Comparison of ENCODE assay signal across 9 cellular contexts in genomic region chr19:14515501-14516047, GRCh38. TPM values are rescaled to one million over a fixed set of nuclear protein-coding genes. Genes with fewer than 3 reads are reported as not detected.
DNase-seq lines count a peak whose midpoint lies in the region; ATAC-seq, FAIRE-seq and TF ChIP-seq lines count a peak whose summit lies in the region.
"Had no signal": no experiment of that assay in that cellular context is flagged by ENCODE, and none has a peak within 500 bp of the region (broad histone marks: within the 10 kb centered on the region; RNA-seq: fewer than 3 reads in every experiment).

No MANE protein-coding gene starts in this region.

- H3K9me3 Mint-ChIP-seq in stimulated activated memory B cell treated with anti-CD40 and anti-IgM and Interleukin-4, amounts not matched to agents 10 μg/mL and 1 μg/mL and 100 μg/mL, for 72 hours: no peaks in the 10 kb centered on the region

- H3K4me2 ChIP-seq in Loucy (ENCODE audit: low read depth, low read length, poor library complexity, severe bottlenecking) (peak overlapping the region; percentile 99), keratinocyte (ENCODE audit: control insufficient read depth, extremely low read depth, insufficient read depth, low read depth, low read length) (peak overlapping the region; percentile 94)

- H3K9ac ChIP-seq in Loucy (ENCODE audit: low read depth, low read length, poor library complexity, severe bottlenecking) (peak overlapping the region; percentile 92), adipocyte (ENCODE audit: low read length) (peak overlapping the region; percentile 99), keratinocyte (ENCODE audit: control insufficient read depth, extremely low read depth, insufficient read depth, low read length) (peak overlapping the region; percentile 99)

- peaks cover 32% of the 10 kb centered on the region; the same call in 1 of the 2 replicates for H3K36me3 ChIP-seq in Loucy (ENCODE audit: insufficient read depth, low read length)
- peaks cover 30% of the 10 kb centered on the region for H3K36me3 ChIP-seq in adipocyte (ENCODE audit: control insufficient read depth, insufficient read depth, low read length, severe bottlenecking)
- H3K36me3 ChIP-seq in keratinocyte (ENCODE audit: control insufficient read depth in 2 of 2, extremely low read depth in 1 of 2, insufficient read depth in 2 of 2, low read length in 2 of 2): peaks cover 24 to 35% of the 10 kb centered on the region in 2 experiments

- peak overlapping the region; percentile 42 for H3K27ac Mint-ChIP-seq in stimulated activated memory B cell treated with anti-CD40 and anti-IgM and Interleukin-4, amounts not matched to agents 10 μg/mL and 1 μg/mL and 100 μg/mL, for 72 hours

- H3K9me2 ChIP-seq in Loucy (replicated peaks; ENCODE audit: low read depth, low read length): no peaks in the 10 kb centered on the region

- H3K9me1 ChIP-seq in keratinocyte (ENCODE audit: control insufficient read depth, extremely low read depth, insufficient read depth, low read length): peaks cover 4% of the 10 kb centered on the region

- TF ChIP-seq CTCF in Loucy (conservative IDR thresholded peaks at IDR 0.05; ENCODE audit: low read length) (no peak), keratinocyte (optimal IDR thresholded peaks at IDR 0.05 in 1 of 3, IDR thresholded peaks at IDR 0.05 in 1 of 3, conservative IDR thresholded peaks at IDR 0.05 in 1 of 3; ENCODE audit: extremely low read depth in 1 of 3, insufficient read depth in 2 of 3, low read length in 3 of 3) (no peak)

- peaks cover 42% of the 10 kb centered on the region for H3K4me1 Mint-ChIP-seq in stimulated activated memory B cell treated with anti-CD40 and anti-IgM and Interleukin-4, amounts not matched to agents 10 μg/mL and 1 μg/mL and 100 μg/mL, for 72 hours

- DNase-seq in adipocyte (ENCODE audit: low read depth) (no peak), keratinocyte (ENCODE audit: low read depth, low spot score) (no peak), DMS 273 treated with DMSO at 0.1 percent for 48 hours (lab: John Stamatoyannopoulos, UW) (no peak), COLO668 (lab: John Stamatoyannopoulos, UW; ENCODE audit: unreplicated experiment) (no peak), NCI-H2171 (lab: John Stamatoyannopoulos, UW) (no peak), NCI-H1105 (lab: John Stamatoyannopoulos, UW) (no peak)

- FAIRE-seq in keratinocyte (lab: Jason Lieb, UNC): no peak

- no peak for ATAC-seq in stimulated activated memory B cell treated with anti-CD40 and anti-IgM and Interleukin-4, amounts not matched to agents 10 μg/mL and 1 μg/mL and 100 μg/mL, for 72 hours

- H3K9me3 ChIP-seq in Loucy (ENCODE audit: insufficient read depth, low read depth, low read length) (no peaks in the 10 kb centered on the region), adipocyte (ENCODE audit: control insufficient read depth, low read length) (no peaks in the 10 kb centered on the region), keratinocyte (ENCODE audit: control insufficient read depth, low read depth, low read length) (no peaks in the 10 kb centered on the region)

- H3K4me3 ChIP-seq in Loucy (ENCODE audit: low read length, poor library complexity, severe bottlenecking) (peak overlapping the region; percentile 90), adipocyte (ENCODE audit: low read length) (peak overlapping the region; percentile 84), keratinocyte (ENCODE audit: control insufficient read depth in 2 of 3, extremely low read depth in 1 of 3, insufficient read depth in 2 of 3, low read depth in 1 of 3, low read length in 3 of 3) (peak overlapping the region; percentile 83 to 99 (median 90))

- H3K36me3 Mint-ChIP-seq in stimulated activated memory B cell treated with anti-CD40 and anti-IgM and Interleukin-4, amounts not matched to agents 10 μg/mL and 1 μg/mL and 100 μg/mL, for 72 hours: peaks cover 37% of the 10 kb centered on the region

- H4K20me1 ChIP-seq in Loucy (ENCODE audit: insufficient read depth, low read length, poor library complexity, severe bottlenecking): peaks cover 40% of the 10 kb centered on the region
- H4K20me1 ChIP-seq in keratinocyte (ENCODE audit: control insufficient read depth, extremely low read depth, insufficient read depth, low read length): peaks cover 24% of the 10 kb centered on the region

- H3K27me3 Mint-ChIP-seq in stimulated activated memory B cell treated with anti-CD40 and anti-IgM and Interleukin-4, amounts not matched to agents 10 μg/mL and 1 μg/mL and 100 μg/mL, for 72 hours: no peaks in the 10 kb centered on the region

- peaks cover 4% of the 10 kb centered on the region; the same call in 1 of the 2 replicates for H3F3A ChIP-seq in Loucy (ENCODE audit: low read depth)

- dilution Hi-C loops in keratinocyte (cut with MboI; ENCODE audit: extremely low pct_ligation_motif_present, low sequenced_read_pairs): no loop called here

- no peak overlapping the region for H2AFZ ChIP-seq in Loucy (ENCODE audit: low read length)
- H2AFZ ChIP-seq in keratinocyte (ENCODE audit: control insufficient read depth, low read length): no peak overlapping the region

- H3K27ac ChIP-seq in keratinocyte (ENCODE audit: control insufficient read depth, insufficient read depth, low read length): no peak overlapping the region
- H3K27ac ChIP-seq: cardiac muscle cell had no signal

- H3K79me2 ChIP-seq in Loucy (ENCODE audit: insufficient read depth, low read length) (peaks cover 52% of the 10 kb centered on the region), keratinocyte (ENCODE audit: control insufficient read depth, insufficient read depth, low read length) (peaks cover 31% of the 10 kb centered on the region)

- no peaks in the 10 kb centered on the region for H3K27me3 ChIP-seq in Loucy (ENCODE audit: insufficient read depth, low read length, poor library complexity, severe bottlenecking)
- no peaks in the 10 kb centered on the region for H3K27me3 ChIP-seq in adipocyte (replicated peaks; ENCODE audit: control insufficient read depth, insufficient read depth, low read length)
- H3K27me3 ChIP-seq in keratinocyte (ENCODE audit: control insufficient read depth, extremely low read depth, insufficient read depth, low read length): no peaks in the 10 kb centered on the region
- H3K27me3 ChIP-seq: cardiac muscle cell had no signal

- peak overlapping the region; percentile 94 for H3K4me3 Mint-ChIP-seq in stimulated activated memory B cell treated with anti-CD40 and anti-IgM and Interleukin-4, amounts not matched to agents 10 μg/mL and 1 μg/mL and 100 μg/mL, for 72 hours

- H3K4me1 ChIP-seq in Loucy (ENCODE audit: insufficient read depth, low read length, poor library complexity, severe bottlenecking): peaks cover 61% of the 10 kb centered on the region
- H3K4me1 ChIP-seq in adipocyte (ENCODE audit: control insufficient read depth, insufficient read depth, low read length): peaks cover 40% of the 10 kb centered on the region
- peaks cover 41% of the 10 kb centered on the region for H3K4me1 ChIP-seq in keratinocyte (ENCODE audit: control insufficient read depth, extremely low read depth, insufficient read depth, low read length)

RNA-seq across cellular contexts. Expression of gene DNAJB1, which starts 2.6 kb away (rescaled TPM):
- polyA plus RNA-seq in keratinocyte: 249 to 290 TPM (median 265 TPM) in 3 replicates
- 402 TPM for polyA plus RNA-seq in keratinocyte (2011; ENCODE audit: low read depth)
- 283 and 335 TPM in 2 replicates for polyA plus RNA-seq in keratinocyte (2011; cell fraction: cytosol; rRNA removed)
- polyA plus RNA-seq in keratinocyte (2011; cell fraction: nucleus; rRNA removed): 248 and 253 TPM in 2 replicates
- polyA plus RNA-seq in keratinocyte (2012; ENCODE audit: low replicate concordance): 187 and 359 TPM in 2 replicates
- 150 to 262 TPM (median 198 TPM) in 3 replicates for polyA minus RNA-seq in keratinocyte
- polyA minus RNA-seq in keratinocyte (2011; cell fraction: cytosol; rRNA and poly(A)+ RNA removed): 156 TPM
- polyA minus RNA-seq in keratinocyte (2011; cell fraction: nucleus; rRNA and poly(A)+ RNA removed): 90.0 and 121 TPM in 2 replicates

RNA-seq across cellular contexts. Expression of gene TECR, which starts 13.8 kb away (rescaled TPM):
- polyA plus RNA-seq in keratinocyte: 79.7 to 169 TPM (median 92.3 TPM) in 3 replicates
- 79.3 TPM for polyA plus RNA-seq in keratinocyte (2011; ENCODE audit: low read depth)
- polyA plus RNA-seq in keratinocyte (2011; cell fraction: cytosol; rRNA removed): 87.0 and 114 TPM in 2 replicates
- polyA plus RNA-seq in keratinocyte (2011; cell fraction: nucleus; rRNA removed): 115 and 139 TPM in 2 replicates
- polyA plus RNA-seq in keratinocyte (2012; ENCODE audit: low replicate concordance): 187 and 197 TPM in 2 replicates
- 161 to 522 TPM (median 205 TPM) in 3 replicates for polyA minus RNA-seq in keratinocyte
- polyA minus RNA-seq in keratinocyte (2011; cell fraction: cytosol; rRNA and poly(A)+ RNA removed): 238 TPM
- polyA minus RNA-seq in keratinocyte (2011; cell fraction: nucleus; rRNA and poly(A)+ RNA removed): 84.0 and 99.5 TPM in 2 replicates

RNA-seq across cellular contexts. Expression of gene GIPC1, which starts 19.6 kb away (rescaled TPM):
- polyA plus RNA-seq in keratinocyte: 147 to 254 TPM (median 166 TPM) in 3 replicates
- polyA plus RNA-seq in keratinocyte (2011; ENCODE audit: low read depth): 119 TPM
- 106 and 260 TPM in 2 replicates for polyA plus RNA-seq in keratinocyte (2011; cell fraction: cytosol; rRNA removed)
- polyA plus RNA-seq in keratinocyte (2011; cell fraction: nucleus; rRNA removed): 107 and 171 TPM in 2 replicates
- polyA plus RNA-seq in keratinocyte (2012; ENCODE audit: low replicate concordance): 188 and 230 TPM in 2 replicates
- polyA minus RNA-seq in keratinocyte: 72.3 to 126 TPM (median 110 TPM) in 3 replicates
- polyA minus RNA-seq in keratinocyte (2011; cell fraction: cytosol; rRNA and poly(A)+ RNA removed): 300 TPM
- polyA minus RNA-seq in keratinocyte (2011; cell fraction: nucleus; rRNA and poly(A)+ RNA removed): 93.5 and 97.4 TPM in 2 replicates

RNA-seq across cellular contexts. Expression of gene PTGER1, which starts 40.4 kb away (rescaled TPM):
- polyA plus RNA-seq in keratinocyte: 0.05 TPM in 1 of 3 replicates, not detected in the others
- polyA plus RNA-seq in keratinocyte (2011; ENCODE audit: low read depth): not detected
- not detected in 2 replicates for polyA plus RNA-seq in keratinocyte (2011; cell fraction: cytosol; rRNA removed)
- polyA plus RNA-seq in keratinocyte (2011; cell fraction: nucleus; rRNA removed): not detected in 2 replicates
- polyA plus RNA-seq in keratinocyte (2012; ENCODE audit: low replicate concordance): 0.16 TPM in 1 of 2 replicates, not detected in the other
- not detected in 3 replicates for polyA minus RNA-seq in keratinocyte
- not detected for polyA minus RNA-seq in keratinocyte (2011; cell fraction: cytosol; rRNA and poly(A)+ RNA removed)
- not detected in 2 replicates for polyA minus RNA-seq in keratinocyte (2011; cell fraction: nucleus; rRNA and poly(A)+ RNA removed)

RNA-seq across cellular contexts. Expression of gene NDUFB7, which starts 56.3 kb away (rescaled TPM):
- polyA plus RNA-seq in keratinocyte: 122 to 267 TPM (median 146 TPM) in 3 replicates
- polyA plus RNA-seq in keratinocyte (2011; ENCODE audit: low read depth): 11.5 TPM
- polyA plus RNA-seq in keratinocyte (2011; cell fraction: cytosol; rRNA removed): 64.3 and 214 TPM in 2 replicates
- 66.4 and 86.8 TPM in 2 replicates for polyA plus RNA-seq in keratinocyte (2011; cell fraction: nucleus; rRNA removed)
- polyA plus RNA-seq in keratinocyte (2012; ENCODE audit: low replicate concordance): 78.6 and 223 TPM in 2 replicates
- polyA minus RNA-seq in keratinocyte: 32.3 to 63.9 TPM (median 48.2 TPM) in 3 replicates
- 301 TPM for polyA minus RNA-seq in keratinocyte (2011; cell fraction: cytosol; rRNA and poly(A)+ RNA removed)
- 26.2 and 37.7 TPM in 2 replicates for polyA minus RNA-seq in keratinocyte (2011; cell fraction: nucleus; rRNA and poly(A)+ RNA removed)
